11 cellular contexts compared by ENCODE assay signal in the genomic region with DNA sequence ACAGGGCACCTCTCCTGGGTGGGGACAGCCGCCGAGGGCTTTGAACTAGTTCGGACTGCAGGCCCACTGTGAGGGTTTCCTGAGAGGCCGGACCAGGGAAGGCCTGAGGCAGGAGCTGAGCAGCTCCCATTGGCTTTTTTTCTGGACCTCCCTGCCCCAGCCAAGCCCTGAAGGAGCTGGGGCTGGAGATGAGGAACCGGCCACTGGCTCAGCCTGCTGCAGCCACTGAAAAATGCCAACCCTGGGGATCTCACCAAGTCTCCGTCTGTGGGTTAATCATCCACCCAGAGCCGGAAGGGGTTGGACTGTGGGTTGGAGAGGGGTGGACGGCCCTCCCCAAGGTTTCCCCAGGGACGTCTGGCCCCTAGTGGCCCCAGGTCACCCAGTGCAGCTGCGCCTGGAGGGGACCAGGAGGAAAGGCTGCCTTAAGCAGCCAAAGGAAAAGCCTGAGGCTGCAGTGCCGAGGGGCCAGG. TPM values are rescaled to one million over a fixed set of nuclear protein-coding genes. Genes with fewer than 3 reads are reported as not detected.
DNase-seq lines count a peak whose midpoint lies in the region; ATAC-seq and TF ChIP-seq lines count a peak whose summit lies in the region.
"Had no signal": no experiment of that assay in that cellular context is flagged by ENCODE, and none has a peak within 500 bp of the region (broad histone marks: within the 10 kb centered on the region; RNA-seq: fewer than 3 reads in every experiment).

No MANE protein-coding gene starts in this region.

- intact Hi-C loops in natural killer cell (cut with micrococcal nuclease) (no loop called here), ascending aorta (cut with DNase I) (no loop called here), testis (cut with DNase I; ENCODE audit: low total_unique reads) (no loop called here)

- H3K4me3 ChIP-seq in Loucy (ENCODE audit: low read length, poor library complexity, severe bottlenecking) (peak overlapping the region; percentile 59), ascending aorta (no peak overlapping the region), testis (no peak overlapping the region)

- ATAC-seq in natural killer cell treated with Interleukin-12 subunit alpha and Interleukin-12 subunit beta and Interleukin-15 and Interleukin-18, amount 100 ng/mL, for 72 hours = no peak
- no peak for ATAC-seq in natural killer cell

- H3K9ac ChIP-seq in Loucy (ENCODE audit: low read depth, low read length, poor library complexity, severe bottlenecking) = peak overlapping the region; percentile 67

- no peaks in the 10 kb centered on the region for H3K36me3 Mint-ChIP-seq in natural killer cell treated with Interleukin-12 subunit alpha and Interleukin-12 subunit beta and Interleukin-15 and Interleukin-18, amount 100 ng/mL, for 72 hours
- H3K36me3 Mint-ChIP-seq in natural killer cell = no peaks in the 10 kb centered on the region

- no peaks in the 10 kb centered on the region for H3K9me3 Mint-ChIP-seq in natural killer cell treated with Interleukin-12 subunit alpha and Interleukin-12 subunit beta and Interleukin-15 and Interleukin-18, amount 100 ng/mL, for 72 hours
- no peaks in the 10 kb centered on the region for H3K9me3 Mint-ChIP-seq in natural killer cell
- H3K9me3 Mint-ChIP-seq: activated naive CD4-positive, alpha-beta T cell treated with anti-CD3 and anti-CD28 coated beads for 36 hours had no signal

- no peak for TF ChIP-seq CTCF in natural killer cell (IDR thresholded peaks at IDR 0.05)
- TF ChIP-seq CTCF in Loucy (conservative IDR thresholded peaks at IDR 0.05; ENCODE audit: low read length) = peak; percentile 27; the same call in 1 of the 2 replicates
- TF ChIP-seq CTCF in ascending aorta (IDR thresholded peaks at IDR 0.05) = no peak
- TF ChIP-seq CTCF in testis (IDR thresholded peaks at IDR 0.05) = no peak

- peaks cover 0 to 6% of the 10 kb centered on the region in 2 donors for H3K27me3 Mint-ChIP-seq in natural killer cell treated with Interleukin-12 subunit alpha and Interleukin-12 subunit beta and Interleukin-15 and Interleukin-18, amount 100 ng/mL, for 72 hours
- peaks cover 0 to 11% of the 10 kb centered on the region in 2 donors for H3K27me3 Mint-ChIP-seq in natural killer cell (ENCODE audit: low read depth in 2 of 2)

- H3K36me3 ChIP-seq in Loucy (ENCODE audit: insufficient read depth, low read length) = no peaks in the 10 kb centered on the region
- H3K36me3 ChIP-seq in ascending aorta = no peaks in the 10 kb centered on the region
- no peaks in the 10 kb centered on the region for H3K36me3 ChIP-seq in testis (ENCODE audit: low read depth, missing control alignments)

- no peaks in the 10 kb centered on the region for H4K20me1 ChIP-seq in Loucy (ENCODE audit: insufficient read depth, low read length, poor library complexity, severe bottlenecking)

- TF ChIP-seq POLR2A in testis (IDR thresholded peaks at IDR 0.05) = no peak

- H3K4me1 ChIP-seq in Loucy (ENCODE audit: insufficient read depth, low read length, poor library complexity, severe bottlenecking) (peaks cover 25% of the 10 kb centered on the region), ascending aorta (peaks cover 12 to 23% of the 10 kb centered on the region in 2 donors), testis (peaks cover 67% of the 10 kb centered on the region)

- H3F3A ChIP-seq in Loucy (ENCODE audit: low read depth) = no peaks in the 10 kb centered on the region

- H2AFZ ChIP-seq in Loucy (ENCODE audit: low read length) = no peak overlapping the region

- no peaks in the 10 kb centered on the region for H3K79me2 ChIP-seq in Loucy (ENCODE audit: insufficient read depth, low read length)

- 68 to 73% methylated on average over 7 to 11 of the region's 11 CpGs for WGBS in testis, 2 donors

- H3K27me3 ChIP-seq in Loucy (ENCODE audit: insufficient read depth, low read length, poor library complexity, severe bottlenecking) (no peaks in the 10 kb centered on the region), ascending aorta (peaks cover 3% of the 10 kb centered on the region), testis (no peaks in the 10 kb centered on the region)

- H3K27ac ChIP-seq in ascending aorta (no peak overlapping the region), testis (no peak overlapping the region)

- H3K4me3 Mint-ChIP-seq in natural killer cell treated with Interleukin-12 subunit alpha and Interleukin-12 subunit beta and Interleukin-15 and Interleukin-18, amount 100 ng/mL, for 72 hours = no peak overlapping the region
- no peak overlapping the region for H3K4me3 Mint-ChIP-seq in natural killer cell
- H3K4me3 Mint-ChIP-seq: activated naive CD4-positive, alpha-beta T cell treated with anti-CD3 and anti-CD28 coated beads for 36 hours had no signal

- H3K27ac Mint-ChIP-seq in natural killer cell treated with Interleukin-12 subunit alpha and Interleukin-12 subunit beta and Interleukin-15 and Interleukin-18, amount 100 ng/mL, for 72 hours = no peak overlapping the region
- H3K27ac Mint-ChIP-seq in natural killer cell = no peak overlapping the region
- H3K27ac Mint-ChIP-seq: activated naive CD4-positive, alpha-beta T cell treated with anti-CD3 and anti-CD28 coated beads for 36 hours had no signal

- H3K4me2 ChIP-seq in Loucy (ENCODE audit: low read depth, low read length, poor library complexity, severe bottlenecking) = peak overlapping the region; percentile 74

- peak; percentile 58 for DNase-seq in natural killer cell treated with Interleukin-12 subunit alpha and Interleukin-12 subunit beta and Interleukin-15 and Interleukin-18, amount 100 ng/mL, for 72 hours (ENCODE audit: low spot score)
- DNase-seq in natural killer cell (no peak), hepatic stellate cell (ENCODE audit: low spot score) (peak; percentile 27), ascending aorta (ENCODE audit: low spot score in 2 of 2) (no peak), NCI-H2081 treated with DMSO at 0.1 percent for 48 hours (lab: John Stamatoyannopoulos, UW) (no peak), testis (no peak), AG20443 (ENCODE audit: low spot score) (no peak)
- DNase-seq: activated naive CD4-positive, alpha-beta T cell treated with anti-CD3 and anti-CD28 coated beads for 36 hours; mammary epithelial cell had no signal

- H3K9me2 ChIP-seq in Loucy (replicated peaks; ENCODE audit: low read depth, low read length) = no peaks in the 10 kb centered on the region

- H3K4me1 Mint-ChIP-seq in natural killer cell treated with Interleukin-12 subunit alpha and Interleukin-12 subunit beta and Interleukin-15 and Interleukin-18, amount 100 ng/mL, for 72 hours (ENCODE audit: low read depth in 2 of 2) = peaks cover 0 to 3% of the 10 kb centered on the region in 2 donors
- peaks cover 4 to 10% of the 10 kb centered on the region in 2 donors for H3K4me1 Mint-ChIP-seq in natural killer cell

- H3K9me3 ChIP-seq in Loucy (ENCODE audit: insufficient read depth, low read depth, low read length) (no peaks in the 10 kb centered on the region), ascending aorta (no peaks in the 10 kb centered on the region), testis (no peaks in the 10 kb centered on the region)

RNA-seq across cellular contexts. Expression of gene VWA1, which starts 2.5 kb away (rescaled TPM):
- 1 to 10 TPM; 1.3 to 7.7 TPM for total RNA-seq in natural killer cell treated with Interleukin-12 subunit alpha and Interleukin-12 subunit beta and Interleukin-15 and Interleukin-18, amount 100 ng/mL, for 72 hours
- total RNA-seq in natural killer cell (not detected), ascending aorta (79.0 TPM), testis (10 to 100 TPM; 64.0 to 90.6 TPM)
- 46.6 TPM for polyA plus RNA-seq in testis (ENCODE audit: insufficient read depth, low read depth, low replicate concordance)

RNA-seq across cellular contexts. Expression of gene ATAD3C, which starts 11.5 kb away (rescaled TPM):
- total RNA-seq in natural killer cell treated with Interleukin-12 subunit alpha and Interleukin-12 subunit beta and Interleukin-15 and Interleukin-18, amount 100 ng/mL, for 72 hours = 1 to 10 TPM in 1 of 2 donors, under 1 TPM in 1; 0.17 to 1.7 TPM
- total RNA-seq in natural killer cell (1 to 10 TPM in 2 of 3 donors, under 1 TPM in 1; 0.13 to 2.2 (median 1.5) TPM), ascending aorta (not detected), testis (1 to 10 TPM; 1.3 to 3.0 TPM)
- polyA plus RNA-seq in testis (ENCODE audit: insufficient read depth, low read depth, low replicate concordance) = 1.5 TPM

RNA-seq across cellular contexts. Expression of gene ANKRD65, which starts 16.9 kb away (rescaled TPM):
- total RNA-seq in natural killer cell treated with Interleukin-12 subunit alpha and Interleukin-12 subunit beta and Interleukin-15 and Interleukin-18, amount 100 ng/mL, for 72 hours = not detected
- total RNA-seq in natural killer cell = not detected
- total RNA-seq in ascending aorta = 12.5 TPM
- total RNA-seq in testis = 10 to 100 TPM; 10.4 to 14.7 TPM
- polyA plus RNA-seq in testis (ENCODE audit: insufficient read depth, low read depth, low replicate concordance) = 10.0 TPM
- total RNA-seq: activated naive CD4-positive, alpha-beta T cell treated with anti-CD3 and anti-CD28 coated beads for 36 hours; T-helper 2 cell treated with Interferon-gamma antibody and Interleukin-4, amounts not matched to agents 100 ng/mL and 5 ng/mL, for 36 hours had no signal

RNA-seq across cellular contexts. Expression of gene MRPL20, which starts 30.8 kb away (rescaled TPM):
- total RNA-seq in natural killer cell treated with Interleukin-12 subunit alpha and Interleukin-12 subunit beta and Interleukin-15 and Interleukin-18, amount 100 ng/mL, for 72 hours = 100 to 1,000 TPM; 138 to 175 TPM
- total RNA-seq in natural killer cell = 100 to 1,000 TPM in 1 of 3 donors, 10 to 100 TPM in 2; 90.9 to 111 (median 92.7) TPM
- 63.4 TPM for total RNA-seq in ascending aorta
- total RNA-seq in testis = 100 to 1,000 TPM; 104 to 123 TPM
- polyA plus RNA-seq in testis (ENCODE audit: insufficient read depth, low read depth, low replicate concordance) = 110 TPM

RNA-seq across cellular contexts. Expression of gene ATAD3B, which starts 33.6 kb away (rescaled TPM):
- 100 to 1,000 TPM in 1 of 2 donors, 10 to 100 TPM in 1; 56.6 to 126 TPM for total RNA-seq in natural killer cell treated with Interleukin-12 subunit alpha and Interleukin-12 subunit beta and Interleukin-15 and Interleukin-18, amount 100 ng/mL, for 72 hours
- total RNA-seq in natural killer cell (10 to 100 TPM; 31.9 to 52.4 (median 42.9) TPM), ascending aorta (14.2 TPM), testis (10 to 100 TPM; 46.3 to 55.6 TPM)
- 19.1 TPM for polyA plus RNA-seq in testis (ENCODE audit: insufficient read depth, low read depth, low replicate concordance)

Comparison
In these comparisons a context has a peak if more than half of its experiments do, and no peak if none do; other contexts are left out.
1. DNase-seq: peak in natural killer cell treated with Interleukin-12 subunit alpha and Interleukin-12 subunit beta and Interleukin-15 and Interleukin-18, amount 100 ng/mL, for 72 hours (single experiment) and hepatic stellate cell (single experiment); none in natural killer cell (single experiment), ascending aorta (0 of 2), NCI-H2081 treated with DMSO at 0.1 percent for 48 hours (single experiment), testis (single experiment) and AG20443 (single experiment).
2. RNA of gene ANKRD65, which starts 16.9 kb away (total RNA-seq): 10.4 to 14.7 TPM in testis and 12.5 TPM in ascending aorta (single experiment); not detected in natural killer cell treated with Interleukin-12 subunit alpha and Interleukin-12 subunit beta and Interleukin-15 and Interleukin-18, amount 100 ng/mL, for 72 hours and not detected in natural killer cell; every median in the first group is over 4 times any median in the second.